7 cellular contexts compared by ENCODE assay signal in the genomic region with DNA sequence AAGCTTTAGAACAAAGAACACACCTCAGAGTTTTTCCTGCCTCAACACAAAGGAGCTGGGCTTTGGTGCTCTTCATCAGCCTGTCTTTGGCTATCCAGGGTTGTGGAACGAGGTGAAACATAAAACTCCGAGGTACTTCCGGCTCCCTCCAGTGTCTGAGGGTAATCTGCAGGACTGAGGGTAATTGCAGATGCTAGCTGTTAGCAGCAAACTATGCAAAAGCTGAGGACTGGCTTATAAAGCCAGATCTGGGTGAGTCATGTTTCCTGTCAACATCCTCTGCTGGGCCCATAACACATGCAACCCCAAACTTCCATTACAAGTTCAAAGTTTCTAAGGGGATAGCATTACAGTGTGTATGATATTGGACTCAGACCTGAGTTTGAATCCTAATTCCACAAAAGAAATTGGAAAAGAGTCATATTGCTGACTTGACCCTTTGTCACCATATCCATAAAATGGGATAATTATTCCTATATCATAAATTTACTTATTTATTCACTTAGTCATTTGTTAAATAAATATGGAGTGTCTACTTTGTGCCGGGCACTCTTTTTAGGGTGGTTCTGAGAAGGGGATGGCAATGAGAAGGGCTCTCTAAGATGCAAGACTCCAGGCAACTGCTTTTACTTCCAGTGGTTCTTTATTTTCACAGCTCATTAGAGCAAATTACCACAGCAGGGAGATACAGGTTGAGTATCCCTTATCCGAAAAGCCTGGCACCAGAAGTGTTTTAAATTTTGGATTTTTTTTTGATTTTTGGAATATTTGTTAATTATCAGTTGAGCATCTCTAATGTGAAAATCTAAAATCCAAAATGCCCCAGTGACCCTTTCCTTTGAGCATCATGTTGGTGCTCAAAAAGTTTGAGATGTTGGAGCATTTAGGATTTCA. TPM values are rescaled to one million over a fixed set of nuclear protein-coding genes. Genes with fewer than 3 reads are reported as not detected.
DNase-seq lines count a peak whose midpoint lies in the region; TF ChIP-seq lines count a peak whose summit lies in the region.

No MANE protein-coding gene starts in this region.

- DNase-seq in GM13977 (ENCODE audit: low spot score) (peak; percentile 59), HFF-Myc (ENCODE audit: extremely low read depth, low read depth) (peak; percentile 95), NCI-H226 (peak; percentile 84), neural crest cell (ENCODE audit: low read depth, low spot score) (no peak), NCI-H187 treated with DMSO at 0.1 percent for 48 hours (lab: John Stamatoyannopoulos, UW) (no peak)
- peak; percentile 57 for DNase-seq in activated CD8-positive, alpha-beta memory T cell treated with anti-CD3 and anti-CD28 coated beads, Interleukin-2, amount 50 U/mL, for 4 hours

- no peaks in the 10 kb centered on the region for H3K4me1 ChIP-seq in esophagus (ENCODE audit: control insufficient read depth in 2 of 2, insufficient read depth in 2 of 2, low read length in 1 of 2)

- peak overlapping the region; percentile 49 for H3K4me3 Mint-ChIP-seq in neural crest cell

- 24 to 25% methylated on average over 5 of the region's 5 CpGs for WGBS in esophagus, 2 donors

- H3K27me3 ChIP-seq in esophagus (ENCODE audit: control insufficient read depth in 1 of 2, insufficient read depth in 2 of 2, low read length in 2 of 2) = no peaks in the 10 kb centered on the region

- H3K27me3 Mint-ChIP-seq in neural crest cell (ENCODE audit: low read depth) = no peaks in the 10 kb centered on the region

- H3K36me3 Mint-ChIP-seq in neural crest cell (ENCODE audit: low read depth) = no peaks in the 10 kb centered on the region

- H3K36me3 ChIP-seq in esophagus (ENCODE audit: control insufficient read depth in 2 of 2, insufficient read depth in 2 of 2, low read length in 1 of 2) = no peaks in the 10 kb centered on the region

- no peaks in the 10 kb centered on the region for H3K9me3 Mint-ChIP-seq in neural crest cell

- in situ Hi-C loops in GM13977 (cut with MboI; ENCODE audit: low pct_unique_long_range_greater_than_20kb, low sequenced_read_pairs, unreplicated experiment) = no loop called here

- H3K27ac Mint-ChIP-seq in neural crest cell (ENCODE audit: unreplicated experiment) = no peak overlapping the region

- peaks cover 23% of the 10 kb centered on the region for H3K4me1 Mint-ChIP-seq in neural crest cell

- H3K4me3 ChIP-seq in HFF-Myc (replicated peaks; ENCODE audit: low read depth, low read length) (no peak overlapping the region), esophagus (ENCODE audit: low read depth in 1 of 2, low read length in 2 of 2) (no peak overlapping the region)

- no peaks in the 10 kb centered on the region for H3K9me3 ChIP-seq in esophagus (ENCODE audit: control insufficient read depth in 2 of 2, insufficient read depth in 1 of 2, low read depth in 1 of 2, low read length in 1 of 2)

- TF ChIP-seq CTCF in GM13977 (IDR thresholded peaks at IDR 0.05; ENCODE audit: extremely low read depth, insufficient read depth, missing control alignments) (no peak), HFF-Myc (IDR thresholded peaks at IDR 0.05; ENCODE audit: low read depth, low read length, missing control alignments) (no peak), neural crest cell (conservative IDR thresholded peaks at IDR 0.05) (no peak)

- peak overlapping the region; percentile 93 to 99 for H3K27ac ChIP-seq in esophagus (ENCODE audit: low read depth in 2 of 2, low read length in 1 of 2)

RNA-seq across cellular contexts. Expression of a gene that starts 9.5 kb away (rescaled TPM):
- polyA plus RNA-seq in esophagus = 10 to 100 TPM in 1 of 2 donors, 1 to 10 TPM in 1; 9.4 to 11.1 TPM
- total RNA-seq in neural crest cell = 15.2 and 16.3 TPM in 2 replicates

RNA-seq across cellular contexts. Expression of a gene that starts 15.5 kb away (rescaled TPM):
- polyA plus RNA-seq in esophagus = 1,000 to 10,000 TPM in 1 of 2 donors, 100 to 1,000 TPM in 1; 499 to 1,202 TPM
- 95.2 and 104 TPM in 2 replicates for total RNA-seq in neural crest cell

RNA-seq across cellular contexts. Expression of a gene that starts 15.7 kb away (rescaled TPM):
- under 1 TPM; 0.33 to 0.84 TPM for polyA plus RNA-seq in esophagus
- total RNA-seq in neural crest cell = 0.35 and 0.68 TPM in 2 replicates

Comparison
In these comparisons a context has a peak if more than half of its experiments do, and no peak if none do; other contexts are left out.
1. DNase-seq: peak in GM13977 (single experiment), HFF-Myc (single experiment), NCI-H226 (single experiment) and activated CD8-positive, alpha-beta memory T cell treated with anti-CD3 and anti-CD28 coated beads, Interleukin-2, amount 50 U/mL, for 4 hours (single experiment); none in neural crest cell (single experiment) and NCI-H187 treated with DMSO at 0.1 percent for 48 hours (single experiment).